8 cellular contexts compared by ENCODE assay signal in the genomic region with DNA sequence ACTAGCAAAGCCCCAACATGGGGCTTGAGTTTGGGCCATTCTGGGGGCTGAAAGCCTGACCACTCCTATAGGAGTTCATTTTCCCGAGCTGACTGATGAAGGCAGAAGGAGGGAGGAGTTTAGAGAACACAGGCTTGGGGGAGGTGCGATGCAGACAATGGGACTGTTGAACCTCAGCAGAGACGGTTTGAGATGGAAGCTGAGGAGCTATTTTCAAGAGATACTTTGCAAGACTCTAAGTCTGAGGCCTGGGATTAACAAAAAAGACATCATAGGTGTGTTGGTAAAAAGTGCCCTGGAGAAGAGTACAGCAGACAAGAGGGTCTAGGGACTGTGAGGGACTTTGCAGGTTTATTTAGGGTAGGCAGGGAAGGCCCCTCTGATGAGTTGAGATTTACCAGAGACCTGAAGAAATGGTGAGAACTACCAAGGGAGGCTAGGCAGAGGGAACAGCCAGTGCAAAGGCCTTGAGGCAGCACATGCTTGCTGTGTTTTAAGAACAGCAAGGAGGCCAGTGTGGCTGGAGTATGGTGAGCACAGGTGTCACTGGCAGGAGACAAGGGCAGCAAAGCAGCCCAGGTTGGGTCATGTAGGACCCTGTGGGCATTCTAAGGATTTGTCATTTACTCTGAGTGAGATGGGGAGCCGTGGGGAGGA. TPM values are rescaled to one million over a fixed set of nuclear protein-coding genes. Genes with fewer than 3 reads are reported as not detected.
A peak's percentile ranks its signal among the peaks of the same experiment; 100 is the strongest.
DNase-seq lines count a peak whose midpoint lies in the region; ATAC-seq and TF ChIP-seq lines count a peak whose summit lies in the region.

No MANE protein-coding gene starts in this region.

- H3K27ac ChIP-seq in MM.1S (ENCODE audit: low read length), result peak overlapping the region; percentile 19; the same call in 1 of the 2 replicates

- no peak for DNase-seq in Caco-2
- peak; percentile 37 for DNase-seq in MM.1S
- no peak for DNase-seq in activated naive CD8-positive, alpha-beta T cell treated with anti-CD3 and anti-CD28 coated beads, Interleukin-2, amount 10 ng/mL, durations not matched to agents 7 days and 5 days
- DNase-seq in mucosa of descending colon, result no peak
- no peak for DNase-seq in HuH-7 (ENCODE audit: low spot score)
- DNase-seq in RKO (ENCODE audit: low spot score), result no peak

- TF ChIP-seq CTCF in Caco-2 (IDR thresholded peaks at IDR 0.05; ENCODE audit: insufficient read depth in 1 of 2, low read depth in 1 of 2, low read length in 1 of 2, severe bottlenecking in 1 of 2, unreplicated experiment in 1 of 2) (no peak), MM.1S (IDR thresholded peaks at IDR 0.05; ENCODE audit: low read length) (no peak), mucosa of descending colon (IDR thresholded peaks at IDR 0.05) (no peak)

- POLR2A ChIA-PET in Caco-2 (lab: Charles Lee), result interaction anchor here (0.6 kb wide), 1 partner anchor 17 kb away, joined by 3 read pairs; no protein-coding TSS in a partner anchor
- POLR2A ChIA-PET in activated naive CD8-positive, alpha-beta T cell treated with anti-CD3 and anti-CD28 coated beads, Interleukin-2, amount 10 ng/mL, durations not matched to agents 7 days and 5 days (lab: Charles Lee), result interaction anchor here (0.9 to 1.4 kb wide), 3 partner anchors 11 to 30 kb away, joined by 3 to 5 read pairs (median 3); no protein-coding TSS in a partner anchor

- no peaks in the 10 kb centered on the region for H3K36me3 ChIP-seq in Caco-2 (ENCODE audit: control insufficient read depth, insufficient read depth, low read length)
- H3K36me3 ChIP-seq in MM.1S (replicated peaks; ENCODE audit: insufficient read depth, low read length), result no peaks in the 10 kb centered on the region
- H3K36me3 ChIP-seq in mucosa of descending colon (ENCODE audit: low read depth), result no peaks in the 10 kb centered on the region

- no peak overlapping the region for H3K4me3 ChIP-seq in Caco-2 (ENCODE audit: low read depth, low read length)
- no peak overlapping the region for H3K4me3 ChIP-seq in MM.1S (ENCODE audit: low read length)
- H3K4me3 ChIP-seq in mucosa of descending colon, result no peak overlapping the region

- no peak overlapping the region; the same call in 1 of the 2 replicates for H3K9ac ChIP-seq in MM.1S (ENCODE audit: low read length)

- peaks cover 30% of the 10 kb centered on the region for H3K4me1 Mint-ChIP-seq in Caco-2 (ENCODE audit: low read depth, unreplicated experiment)
- H3K4me1 Mint-ChIP-seq in activated naive CD8-positive, alpha-beta T cell treated with anti-CD3 and anti-CD28 coated beads, Interleukin-2, amount 10 ng/mL, durations not matched to agents 7 days and 5 days, result peaks cover 46% of the 10 kb centered on the region

- no peak overlapping the region for H3K4me3 Mint-ChIP-seq in Caco-2 (ENCODE audit: unreplicated experiment)
- H3K4me3 Mint-ChIP-seq in activated naive CD8-positive, alpha-beta T cell treated with anti-CD3 and anti-CD28 coated beads, Interleukin-2, amount 10 ng/mL, durations not matched to agents 7 days and 5 days, result peak overlapping the region; percentile 18

- BruUV-seq in Caco-2 (replicated peaks; lab: Mats Ljungman, UMichigan), result no TSS peak

- H3K27me3 ChIP-seq in Caco-2 (replicated peaks; ENCODE audit: control insufficient read depth, insufficient read depth, low read length), result no peaks in the 10 kb centered on the region
- H3K27me3 ChIP-seq in MM.1S (replicated peaks; ENCODE audit: insufficient read depth, low read length), result no peaks in the 10 kb centered on the region

- no peaks in the 10 kb centered on the region for H3K79me2 ChIP-seq in MM.1S (ENCODE audit: low read length)

- H3K36me3 Mint-ChIP-seq in Caco-2 (ENCODE audit: insufficient read depth, unreplicated experiment), result peaks cover 10% of the 10 kb centered on the region
- H3K36me3 Mint-ChIP-seq in activated naive CD8-positive, alpha-beta T cell treated with anti-CD3 and anti-CD28 coated beads, Interleukin-2, amount 10 ng/mL, durations not matched to agents 7 days and 5 days, result peaks cover 1% of the 10 kb centered on the region

- H3K27ac Mint-ChIP-seq in Caco-2 (ENCODE audit: unreplicated experiment), result peak overlapping the region; percentile 8
- peak overlapping the region; percentile 86 for H3K27ac Mint-ChIP-seq in activated naive CD8-positive, alpha-beta T cell treated with anti-CD3 and anti-CD28 coated beads, Interleukin-2, amount 10 ng/mL, durations not matched to agents 7 days and 5 days

- peaks cover 44% of the 10 kb centered on the region for H3F3A ChIP-seq in MM.1S (ENCODE audit: insufficient read depth, low read length)

- H3K4me1 ChIP-seq in Caco-2, result peaks cover 26% of the 10 kb centered on the region
- H3K4me1 ChIP-seq in MM.1S (ENCODE audit: low read length), result peaks cover 41% of the 10 kb centered on the region
- H3K4me1 ChIP-seq in mucosa of descending colon (ENCODE audit: low read depth), result peaks cover 14% of the 10 kb centered on the region

- H2AFZ ChIP-seq in MM.1S (ENCODE audit: low read length), result peak overlapping the region; percentile 31

- no peak for ATAC-seq in activated naive CD8-positive, alpha-beta T cell treated with anti-CD3 and anti-CD28 coated beads, Interleukin-2, amount 10 ng/mL, durations not matched to agents 7 days and 5 days (ENCODE audit: low read depth)
- ATAC-seq in mucosa of descending colon (peak; percentile 34), HG03457 (IDR thresholded peaks at IDR 0.05; ENCODE audit: unreplicated experiment) (no peak), HG02759 (IDR thresholded peaks at IDR 0.05; ENCODE audit: unreplicated experiment) (no peak)

- no peaks in the 10 kb centered on the region for H3K27me3 Mint-ChIP-seq in Caco-2 (ENCODE audit: insufficient read depth, unreplicated experiment)
- H3K27me3 Mint-ChIP-seq in activated naive CD8-positive, alpha-beta T cell treated with anti-CD3 and anti-CD28 coated beads, Interleukin-2, amount 10 ng/mL, durations not matched to agents 7 days and 5 days, result no peaks in the 10 kb centered on the region

- CTCF ChIA-PET in Caco-2 (lab: Charles Lee), result no interaction called here

- H3K4me2 ChIP-seq in MM.1S (ENCODE audit: low read depth, low read length), result peak overlapping the region; percentile 25; the same call in 1 of the 2 replicates

- H3K9me3 ChIP-seq in Caco-2, result no peaks in the 10 kb centered on the region
- H3K9me3 ChIP-seq in MM.1S (replicated peaks; ENCODE audit: insufficient read depth, low read length), result no peaks in the 10 kb centered on the region
- H3K9me3 ChIP-seq in mucosa of descending colon, result no peaks in the 10 kb centered on the region

- no peaks in the 10 kb centered on the region for H4K20me1 ChIP-seq in MM.1S (ENCODE audit: insufficient read depth, low read length)

- no peaks in the 10 kb centered on the region for H3K9me2 ChIP-seq in MM.1S (replicated peaks; ENCODE audit: insufficient read depth, low read length)

- H3K9me3 Mint-ChIP-seq in Caco-2 (ENCODE audit: unreplicated experiment), result no peaks in the 10 kb centered on the region
- H3K9me3 Mint-ChIP-seq in activated naive CD8-positive, alpha-beta T cell treated with anti-CD3 and anti-CD28 coated beads, Interleukin-2, amount 10 ng/mL, durations not matched to agents 7 days and 5 days, result peaks cover 1% of the 10 kb centered on the region

- intact Hi-C loops in Caco-2 (cut with micrococcal nuclease; ENCODE audit: unreplicated experiment), result no loop called here
- intact Hi-C loops in mucosa of descending colon (cut with DNase I, micrococcal nuclease), result no loop called here

RNA-seq across cellular contexts. Expression of a gene that starts 31.6 kb away (rescaled TPM):
- 308 and 319 TPM in 2 replicates for total RNA-seq in Caco-2 (2022)
- total RNA-seq in activated naive CD8-positive, alpha-beta T cell treated with anti-CD3 and anti-CD28 coated beads, Interleukin-2, amount 10 ng/mL, durations not matched to agents 7 days and 5 days, result 100 to 1,000 TPM; 459 to 467 TPM
- total RNA-seq in mucosa of descending colon, result 100 to 1,000 TPM; 243 to 383 (median 266) TPM
